14 cellular contexts compared by ENCODE assay signal in the genomic region with DNA sequence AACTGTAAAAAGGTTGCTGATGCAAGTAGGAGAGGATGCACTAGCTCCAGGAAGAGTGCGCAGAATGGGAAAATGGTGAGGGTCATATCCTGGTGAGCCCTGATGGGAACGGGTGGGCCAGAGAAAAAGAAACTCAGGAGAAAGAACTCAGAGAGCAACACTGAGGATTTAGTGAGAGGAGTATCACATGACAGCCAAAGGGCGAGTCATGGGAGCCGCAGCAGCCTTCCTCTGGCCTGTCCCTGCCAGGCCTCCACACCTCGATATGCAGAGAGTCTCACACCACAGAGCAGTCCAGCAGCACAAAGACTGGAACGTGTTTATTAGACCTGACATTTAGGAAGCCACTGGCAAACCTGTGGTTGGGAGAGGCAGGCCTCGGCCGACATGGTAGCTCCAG.
DNase-seq lines count a peak whose midpoint lies in the region; ATAC-seq, FAIRE-seq and TF ChIP-seq lines count a peak whose summit lies in the region.
"Had no signal": no experiment of that assay in that cellular context is flagged by ENCODE, and none has a peak within 500 bp of the region (broad histone marks: within the 10 kb centered on the region; RNA-seq: fewer than 3 reads in every experiment).

No MANE protein-coding gene starts in this region.

- H4K20me1 ChIP-seq in HepG2 (ENCODE audit: insufficient read depth, low read length) = no peaks in the 10 kb centered on the region
- no peaks in the 10 kb centered on the region for H4K20me1 ChIP-seq in mammary epithelial cell (ENCODE audit: insufficient read depth, low read length)

- intact Hi-C loops in HepG2 (cut with micrococcal nuclease; ENCODE audit: unreplicated experiment) (no loop called here), right lobe of liver (cut with DNase I) (loop anchor here in 1 of 2 donors (10.0 kb wide), 2 partner anchors 63 to 123 kb away; no protein-coding TSS in a partner anchor), mammary epithelial cell (cut with micrococcal nuclease) (loop anchor here (5.0 kb wide), 1 partner anchor 371 kb away; a partner anchor contains a TSS), upper lobe of right lung (cut with DNase I) (no loop called here)

- H3K27ac ChIP-seq in HepG2 (ENCODE audit: extremely low read length, insufficient read depth, low read length) (no peak overlapping the region), right lobe of liver (no peak overlapping the region), mammary epithelial cell (ENCODE audit: insufficient read depth, low read depth, low read length) (no peak overlapping the region), upper lobe of right lung (no peak overlapping the region)
- H3K27ac ChIP-seq: neural progenitor cell had no signal

- dilution Hi-C loops in mammary epithelial cell (cut with HindIII; ENCODE audit: low sequenced_read_pairs) = loop anchor here (5.0 kb wide), 1 partner anchor 61 kb away; no protein-coding TSS in a partner anchor

- TF ChIP-seq RAD21 in HepG2 (CRISPR knock-in tag; IDR thresholded peaks at IDR 0.05) = no peak

- BruUV-seq in HepG2 (replicated peaks; lab: Mats Ljungman, UMichigan) (no TSS peak), mammary epithelial cell (replicated peaks; lab: Mats Ljungman, UMichigan) (no TSS peak)

- H3K79me2 ChIP-seq in HepG2 (ENCODE audit: insufficient read depth, low read length) (no peaks in the 10 kb centered on the region), mammary epithelial cell (ENCODE audit: insufficient read depth, low read length) (no peaks in the 10 kb centered on the region)

- FAIRE-seq in HepG2 (lab: Jason Lieb, UNC) = no peak

- H3K4me3 ChIP-seq in HepG2 (replicated peaks in 1 of 3; ENCODE audit: insufficient read depth in 1 of 3, low read depth in 2 of 3, low read length in 3 of 3) (no peak overlapping the region), right lobe of liver (no peak overlapping the region), mammary epithelial cell (replicated peaks in 1 of 3; ENCODE audit: insufficient read depth in 1 of 3, low read depth in 2 of 3, low read length in 3 of 3) (no peak overlapping the region), upper lobe of right lung (no peak overlapping the region)
- H3K4me3 ChIP-seq: neural progenitor cell had no signal

- in situ Hi-C loops in HepG2 (cut with HindIII; ENCODE audit: extremely low pct_ligation_motif_present, low pct_unique_long_range_greater_than_20kb) = loop anchor here (5.0 kb wide), 1 partner anchor 81 kb away; no protein-coding TSS in a partner anchor
- in situ Hi-C loops in mammary epithelial cell (cut with MboI; ENCODE audit: low sequenced_read_pairs in 2 of 2) = no loop called here

- ATAC-seq in HepG2 (peak; percentile 47), right lobe of liver (no peak), upper lobe of right lung (no peak)
- ATAC-seq: activated naive CD4-positive, alpha-beta T cell treated with anti-CD3 and anti-CD28 coated beads, Interleukin-2, amount 50 U/mL, for 72 hours; stimulated activated memory B cell treated with anti-CD40 and anti-IgM and Interleukin-4, amounts not matched to agents 10 μg/mL and 1 μg/mL and 100 μg/mL, for 72 hours had no signal

- TF ChIP-seq CTCF in HepG2 (CRISPR knock-in tag; IDR thresholded peaks at IDR 0.05) = no peak
- TF ChIP-seq CTCF in right lobe of liver (IDR thresholded peaks at IDR 0.05) = no peak
- TF ChIP-seq CTCF in mammary epithelial cell (conservative IDR thresholded peaks at IDR 0.05 in 1 of 2, IDR thresholded peaks at IDR 0.05 in 1 of 2; ENCODE audit: extremely low read depth in 1 of 2, insufficient read depth in 1 of 2, low read depth in 1 of 2, low read length in 2 of 2) = no peak
- TF ChIP-seq CTCF in upper lobe of right lung (IDR thresholded peaks at IDR 0.05) = no peak

- no peak overlapping the region for H3K9ac ChIP-seq in HepG2 (ENCODE audit: insufficient read depth, low read depth, low read length)
- H3K9ac ChIP-seq in mammary epithelial cell (ENCODE audit: insufficient read depth, low read length) = no peak overlapping the region
- H3K9ac ChIP-seq: neural progenitor cell had no signal

- TF ChIP-seq EP300 in HepG2 (IDR thresholded peaks at IDR 0.05; ENCODE audit: low read depth in 2 of 2, low read length in 2 of 2) (no peak), HepG2 (CRISPR knock-in tag; IDR thresholded peaks at IDR 0.05; ENCODE audit: borderline replicate concordance) (no peak)

- DNase-seq in HepG2 (ENCODE audit: low spot score) (no peak), right lobe of liver (no peak), mammary epithelial cell (peak; percentile 40), kidney glomerular epithelial cell (lab: John Stamatoyannopoulos, UW) (peak; percentile 33), retina (no peak), NCI-H1417 treated with DMSO at 0.1 percent for 48 hours (lab: John Stamatoyannopoulos, UW) (no peak), upper lobe of right lung (no peak), SHP77 treated with DMSO at 0.1 percent for 48 hours (lab: John Stamatoyannopoulos, UW) (no peak)
- DNase-seq: 8988T; effector CD8-positive, alpha-beta T cell; NCI-H146 had no signal

- POLR2A ChIA-PET in HepG2 (lab: Yijun Ruan, JAX) = interaction anchor here (2.2 kb wide), 1 partner anchor 70 kb away, joined by 16 read pairs; a partner anchor contains a TSS

- H3K4me1 ChIP-seq in HepG2 (ENCODE audit: insufficient read depth, low read length) = peaks cover 39% of the 10 kb centered on the region
- peaks cover 0 to 7% (median 0%) of the 10 kb centered on the region in 4 donors for H3K4me1 ChIP-seq in right lobe of liver
- H3K4me1 ChIP-seq in mammary epithelial cell (ENCODE audit: insufficient read depth, low read length) = peaks cover 13% of the 10 kb centered on the region
- peaks cover 11% of the 10 kb centered on the region for H3K4me1 ChIP-seq in upper lobe of right lung
- H3K4me1 ChIP-seq: neural progenitor cell had no signal

- H3K27me3 ChIP-seq in HepG2 (ENCODE audit: control insufficient read depth in 1 of 2, insufficient read depth in 2 of 2, low read length in 2 of 2) (no peaks in the 10 kb centered on the region), right lobe of liver (no peaks in the 10 kb centered on the region), mammary epithelial cell (ENCODE audit: insufficient read depth, low read length) (no peaks in the 10 kb centered on the region), upper lobe of right lung (no peaks in the 10 kb centered on the region)
- H3K27me3 ChIP-seq: neural progenitor cell had no signal

- H3K36me3 ChIP-seq in HepG2 (replicated peaks in 1 of 2; ENCODE audit: control insufficient read depth in 1 of 2, insufficient read depth in 2 of 2, low read length in 2 of 2) (no peaks in the 10 kb centered on the region), right lobe of liver (no peaks in the 10 kb centered on the region), mammary epithelial cell (ENCODE audit: insufficient read depth, low read length) (no peaks in the 10 kb centered on the region), upper lobe of right lung (no peaks in the 10 kb centered on the region)
- H3K36me3 ChIP-seq: neural progenitor cell had no signal

- WGBS in HepG2 (ENCODE audit: low lambda C conversion rate) = 66% methylated on average over 8 of the region's 8 CpGs
- WGBS in right lobe of liver (ENCODE audit: insufficient coverage, low coverage, low lambda C conversion rate, missing lambda C conversion rate) = 83% methylated on average over 4 of the region's 8 CpGs
- WGBS in mammary epithelial cell (ENCODE audit: low coverage, missing lambda C conversion rate) = 80% methylated on average over 8 of the region's 8 CpGs

- 0 out of 2 replicates have a peak overlapping the region, but pooled peaks have one; percentile 6 for H3K4me2 ChIP-seq in HepG2 (ENCODE audit: low read depth, low read length)
- no peak overlapping the region for H3K4me2 ChIP-seq in mammary epithelial cell (ENCODE audit: insufficient read depth, low read depth, low read length)
- H3K4me2 ChIP-seq: neural progenitor cell had no signal

- H3K9me3 ChIP-seq in HepG2 (ENCODE audit: low read length) (no peaks in the 10 kb centered on the region), right lobe of liver (no peaks in the 10 kb centered on the region), mammary epithelial cell (replicated peaks; ENCODE audit: insufficient read depth, low read length) (no peaks in the 10 kb centered on the region), upper lobe of right lung (no peaks in the 10 kb centered on the region)

- TF ChIP-seq POLR2A in HepG2 (IDR thresholded peaks at IDR 0.05; ENCODE audit: insufficient read depth in 1 of 2, low read depth in 2 of 2, low read length in 2 of 2) = no peak
- no peak for TF ChIP-seq POLR2A in right lobe of liver (IDR thresholded peaks at IDR 0.05)

- CTCF ChIA-PET in HepG2 (lab: Yijun Ruan, JAX; ENCODE audit: low intra/inter-chr PET ratio, low total read pairs) (interaction anchor here (0.6 to 3.2 kb wide), 3 partner anchors 76 to 225 kb away, joined by 3 to 49 read pairs (median 5); no protein-coding TSS in a partner anchor), mammary epithelial cell (lab: Charles Lee; ENCODE audit: low non-redundant PET) (interaction anchor here (0.7 kb wide), 1 partner anchor 13 kb away, joined by 6 read pairs; no protein-coding TSS in a partner anchor)

- H2AFZ ChIP-seq in HepG2 (ENCODE audit: low read length) (no peak overlapping the region), mammary epithelial cell (ENCODE audit: low read depth, low read length) (peak overlapping the region; percentile 5)
- H2AFZ ChIP-seq: neural progenitor cell had no signal

Comparison
In these comparisons a context has a peak if more than half of its experiments do, and no peak if none do; other contexts are left out.
1. DNase-seq: peak in mammary epithelial cell (single experiment) and kidney glomerular epithelial cell (single experiment); none in HepG2 (single experiment), right lobe of liver (0 of 3), retina (single experiment), NCI-H1417 treated with DMSO at 0.1 percent for 48 hours (single experiment), upper lobe of right lung (single experiment) and SHP77 treated with DMSO at 0.1 percent for 48 hours (single experiment).